ENCODE assay signal across 1 cellular context in the genomic region with DNA sequence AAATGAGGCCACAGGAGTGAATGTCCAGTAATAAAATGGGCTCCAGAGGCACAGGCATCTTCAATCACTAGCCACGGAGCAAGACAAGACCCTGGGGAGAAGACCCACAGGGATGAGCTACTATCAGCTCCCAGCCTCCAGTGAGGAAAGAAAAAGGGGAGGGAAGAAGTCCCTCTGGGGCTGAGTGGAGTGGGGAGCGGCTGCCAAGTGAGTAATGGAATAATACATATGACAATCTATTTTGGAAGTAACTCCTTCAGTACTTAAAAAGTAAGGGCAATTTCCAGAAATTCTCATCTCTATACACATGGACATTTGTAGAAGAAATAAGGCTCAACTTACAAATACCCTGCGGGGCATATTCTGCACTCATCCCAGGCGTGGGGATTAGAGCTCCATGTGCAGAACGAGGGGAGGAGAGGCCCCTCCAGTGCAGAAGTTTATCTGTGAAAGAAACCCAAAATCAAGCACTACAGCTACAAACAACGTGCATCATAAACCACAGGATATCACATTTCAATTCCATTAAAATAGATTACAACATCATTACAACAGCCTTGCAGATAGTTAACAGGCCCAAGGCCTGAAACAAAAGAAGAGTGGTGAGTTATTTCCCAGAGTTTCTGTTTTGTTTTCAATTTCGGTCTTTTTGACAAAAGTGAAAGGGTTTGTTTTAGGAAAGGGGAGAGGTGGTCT.
TF ChIP-seq lines count a peak whose summit lies in the region.

No MANE protein-coding gene starts in this region.

TF ChIP-seq in HEK293, 187 proteins besides CTCF, POLR2A, EP300 and RAD21 (continued from another document):
- TF ChIP-seq, protein P1, sequence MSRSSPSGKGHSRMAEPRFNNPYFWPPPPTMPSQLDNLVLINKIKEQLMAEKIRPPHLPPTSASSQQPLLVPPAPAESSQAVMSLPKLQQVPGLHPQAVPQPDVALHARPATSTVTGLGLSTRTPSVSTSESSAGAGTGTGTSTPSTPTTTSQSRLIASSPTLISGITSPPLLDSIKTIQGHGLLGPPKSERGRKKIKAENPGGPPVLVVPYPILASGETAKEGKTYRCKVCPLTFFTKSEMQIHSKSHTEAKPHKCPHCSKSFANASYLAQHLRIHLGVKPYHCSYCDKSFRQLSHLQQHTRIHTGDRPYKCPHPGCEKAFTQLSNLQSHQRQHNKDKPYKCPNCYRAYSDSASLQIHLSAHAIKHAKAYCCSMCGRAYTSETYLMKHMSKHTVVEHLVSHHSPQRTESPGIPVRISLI (tag by site-specific recombination; IDR thresholded peaks at IDR 0.05) = peak; percentile 66; the same call in 1 of the 2 replicates
- TF ChIP-seq, protein P2, sequence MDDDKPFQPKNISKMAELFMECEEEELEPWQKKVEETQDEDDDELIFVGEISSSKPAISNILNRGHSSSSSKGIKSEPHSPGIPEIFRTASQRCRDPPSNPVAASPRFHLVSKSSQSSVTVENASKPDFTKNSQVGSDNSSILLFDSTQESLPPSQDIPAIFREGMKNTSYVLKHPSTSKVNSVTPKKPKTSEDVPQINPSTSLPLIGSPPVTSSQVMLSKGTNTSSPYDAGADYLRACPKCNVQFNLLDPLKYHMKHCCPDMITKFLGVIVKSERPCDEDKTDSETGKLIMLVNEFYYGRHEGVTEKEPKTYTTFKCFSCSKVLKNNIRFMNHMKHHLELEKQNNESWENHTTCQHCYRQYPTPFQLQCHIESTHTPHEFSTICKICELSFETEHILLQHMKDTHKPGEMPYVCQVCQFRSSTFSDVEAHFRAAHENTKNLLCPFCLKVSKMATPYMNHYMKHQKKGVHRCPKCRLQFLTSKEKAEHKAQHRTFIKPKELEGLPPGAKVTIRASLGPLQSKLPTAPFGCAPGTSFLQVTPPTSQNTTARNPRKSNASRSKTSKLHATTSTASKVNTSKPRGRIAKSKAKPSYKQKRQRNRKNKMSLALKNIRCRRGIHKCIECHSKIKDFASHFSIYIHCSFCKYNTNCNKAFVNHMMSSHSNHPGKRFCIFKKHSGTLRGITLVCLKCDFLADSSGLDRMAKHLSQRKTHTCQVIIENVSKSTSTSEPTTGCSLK (tag by site-specific recombination; IDR thresholded peaks at IDR 0.05) = no peak
- TF ChIP-seq TCF7L2 (IDR thresholded peaks at IDR 0.05; ENCODE audit: borderline replicate concordance, low read depth, low read length) = 0 out of 2 replicates have a peak, but pooled peaks have one; percentile 40
- TF ChIP-seq ZNF549 (tag by site-specific recombination; IDR thresholded peaks at IDR 0.05) = no peak
- peak; percentile 74 for TF ChIP-seq OSR2 (tag by site-specific recombination; IDR thresholded peaks at IDR 0.05)
